In the genomic region with DNA sequence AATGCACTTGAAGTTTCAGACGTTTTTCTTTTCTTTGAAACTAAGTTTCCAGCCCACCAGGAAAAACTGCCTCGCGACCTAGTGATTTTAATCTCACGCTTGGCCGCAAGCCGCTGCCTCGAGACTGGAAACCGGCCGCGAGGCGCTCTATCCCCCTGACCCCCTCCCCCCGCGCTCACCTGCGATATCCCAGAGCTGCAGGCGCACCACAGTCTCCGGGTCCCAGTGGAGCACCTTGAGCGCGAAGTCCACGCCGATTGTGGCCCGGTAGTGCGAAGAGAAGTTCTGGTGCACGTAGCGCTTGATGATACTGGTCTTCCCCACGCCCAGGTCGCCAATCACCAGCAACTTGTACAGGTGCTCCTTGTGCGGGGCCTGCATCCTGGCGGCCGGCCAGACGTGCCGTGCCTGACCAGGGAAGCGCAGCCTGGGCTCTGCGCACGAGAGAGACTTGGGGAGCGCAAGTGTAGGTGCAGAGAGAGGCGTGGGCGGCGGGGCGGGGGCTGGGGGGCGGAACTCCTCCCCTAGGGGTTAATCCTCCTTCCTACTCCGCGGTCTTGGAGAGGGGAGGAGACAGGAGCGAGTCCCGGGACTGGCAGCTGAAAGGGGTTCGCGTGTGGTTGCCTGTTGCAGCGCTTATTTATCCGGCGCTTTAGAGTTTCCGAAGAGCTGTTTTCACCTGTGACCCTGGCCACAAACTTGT, we compare ENCODE assay signal across 2 cellular contexts.
TF ChIP-seq lines count a peak whose summit lies in the region.

A gene (minus strand): TSS at position 440 of the 703 bp plus-strand sequence. CDS start 59 bp downstream, at position 381.

TF ChIP-seq in liver, 16 proteins besides CTCF, POLR2A, EP300 and RAD21:
- TF ChIP-seq FOXA2 (IDR thresholded peaks at IDR 0.05), result no peak
TF ChIP-seq in liver: peak in this region for 0.

TF ChIP-seq in HepG2, 621 proteins besides CTCF, POLR2A, EP300 and RAD21:
- no peak for TF ChIP-seq ZSCAN22 (CRISPR knock-in tag; IDR thresholded peaks at IDR 0.05)
- TF ChIP-seq GLI4 (CRISPR knock-in tag; IDR thresholded peaks at IDR 0.05; ENCODE audit: borderline replicate concordance), result no peak
- TF ChIP-seq, protein P1, sequence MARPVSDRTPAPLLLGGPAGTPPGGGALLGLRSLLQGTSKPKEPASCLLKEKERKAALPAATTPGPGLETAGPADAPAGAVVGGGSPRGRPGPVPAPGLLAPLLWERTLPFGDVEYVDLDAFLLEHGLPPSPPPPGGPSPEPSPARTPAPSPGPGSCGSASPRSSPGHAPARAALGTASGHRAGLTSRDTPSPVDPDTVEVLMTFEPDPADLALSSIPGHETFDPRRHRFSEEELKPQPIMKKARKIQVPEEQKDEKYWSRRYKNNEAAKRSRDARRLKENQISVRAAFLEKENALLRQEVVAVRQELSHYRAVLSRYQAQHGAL (CRISPR knock-in tag; IDR thresholded peaks at IDR 0.05; ENCODE audit: not compliant biosample characterization), result no peak
- TF ChIP-seq, protein P2, sequence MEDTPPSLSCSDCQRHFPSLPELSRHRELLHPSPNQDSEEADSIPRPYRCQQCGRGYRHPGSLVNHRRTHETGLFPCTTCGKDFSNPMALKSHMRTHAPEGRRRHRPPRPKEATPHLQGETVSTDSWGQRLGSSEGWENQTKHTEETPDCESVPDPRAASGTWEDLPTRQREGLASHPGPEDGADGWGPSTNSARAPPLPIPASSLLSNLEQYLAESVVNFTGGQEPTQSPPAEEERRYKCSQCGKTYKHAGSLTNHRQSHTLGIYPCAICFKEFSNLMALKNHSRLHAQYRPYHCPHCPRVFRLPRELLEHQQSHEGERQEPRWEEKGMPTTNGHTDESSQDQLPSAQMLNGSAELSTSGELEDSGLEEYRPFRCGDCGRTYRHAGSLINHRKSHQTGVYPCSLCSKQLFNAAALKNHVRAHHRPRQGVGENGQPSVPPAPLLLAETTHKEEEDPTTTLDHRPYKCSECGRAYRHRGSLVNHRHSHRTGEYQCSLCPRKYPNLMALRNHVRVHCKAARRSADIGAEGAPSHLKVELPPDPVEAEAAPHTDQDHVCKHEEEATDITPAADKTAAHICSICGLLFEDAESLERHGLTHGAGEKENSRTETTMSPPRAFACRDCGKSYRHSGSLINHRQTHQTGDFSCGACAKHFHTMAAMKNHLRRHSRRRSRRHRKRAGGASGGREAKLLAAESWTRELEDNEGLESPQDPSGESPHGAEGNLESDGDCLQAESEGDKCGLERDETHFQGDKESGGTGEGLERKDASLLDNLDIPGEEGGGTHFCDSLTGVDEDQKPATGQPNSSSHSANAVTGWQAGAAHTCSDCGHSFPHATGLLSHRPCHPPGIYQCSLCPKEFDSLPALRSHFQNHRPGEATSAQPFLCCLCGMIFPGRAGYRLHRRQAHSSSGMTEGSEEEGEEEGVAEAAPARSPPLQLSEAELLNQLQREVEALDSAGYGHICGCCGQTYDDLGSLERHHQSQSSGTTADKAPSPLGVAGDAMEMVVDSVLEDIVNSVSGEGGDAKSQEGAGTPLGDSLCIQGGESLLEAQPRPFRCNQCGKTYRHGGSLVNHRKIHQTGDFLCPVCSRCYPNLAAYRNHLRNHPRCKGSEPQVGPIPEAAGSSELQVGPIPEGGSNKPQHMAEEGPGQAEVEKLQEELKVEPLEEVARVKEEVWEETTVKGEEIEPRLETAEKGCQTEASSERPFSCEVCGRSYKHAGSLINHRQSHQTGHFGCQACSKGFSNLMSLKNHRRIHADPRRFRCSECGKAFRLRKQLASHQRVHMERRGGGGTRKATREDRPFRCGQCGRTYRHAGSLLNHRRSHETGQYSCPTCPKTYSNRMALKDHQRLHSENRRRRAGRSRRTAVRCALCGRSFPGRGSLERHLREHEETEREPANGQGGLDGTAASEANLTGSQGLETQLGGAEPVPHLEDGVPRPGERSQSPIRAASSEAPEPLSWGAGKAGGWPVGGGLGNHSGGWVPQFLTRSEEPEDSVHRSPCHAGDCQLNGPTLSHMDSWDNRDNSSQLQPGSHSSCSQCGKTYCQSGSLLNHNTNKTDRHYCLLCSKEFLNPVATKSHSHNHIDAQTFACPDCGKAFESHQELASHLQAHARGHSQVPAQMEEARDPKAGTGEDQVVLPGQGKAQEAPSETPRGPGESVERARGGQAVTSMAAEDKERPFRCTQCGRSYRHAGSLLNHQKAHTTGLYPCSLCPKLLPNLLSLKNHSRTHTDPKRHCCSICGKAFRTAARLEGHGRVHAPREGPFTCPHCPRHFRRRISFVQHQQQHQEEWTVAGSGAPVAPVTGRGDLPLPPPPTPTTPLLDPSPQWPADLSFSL (CRISPR knock-in tag; IDR thresholded peaks at IDR 0.05), result no peak
- TF ChIP-seq ZNF329 (CRISPR knock-in tag; IDR thresholded peaks at IDR 0.05; ENCODE audit: low read depth), result no peak
- TF ChIP-seq NR2F2 (IDR thresholded peaks at IDR 0.05; ENCODE audit: borderline replicate concordance, low read depth), result no peak
- no peak for TF ChIP-seq ZBTB38 (CRISPR knock-in tag; IDR thresholded peaks at IDR 0.05)
- no peak for TF ChIP-seq MXD4 (CRISPR knock-in tag; IDR thresholded peaks at IDR 0.05)
- TF ChIP-seq CC2D1A (CRISPR knock-in tag; IDR thresholded peaks at IDR 0.05), result no peak
- no peak for TF ChIP-seq RNF2 (conservative IDR thresholded peaks at IDR 0.05; ENCODE audit: low read depth)
- TF ChIP-seq MED1 (CRISPR knock-in tag; IDR thresholded peaks at IDR 0.05), result no peak
- TF ChIP-seq, protein P3, sequence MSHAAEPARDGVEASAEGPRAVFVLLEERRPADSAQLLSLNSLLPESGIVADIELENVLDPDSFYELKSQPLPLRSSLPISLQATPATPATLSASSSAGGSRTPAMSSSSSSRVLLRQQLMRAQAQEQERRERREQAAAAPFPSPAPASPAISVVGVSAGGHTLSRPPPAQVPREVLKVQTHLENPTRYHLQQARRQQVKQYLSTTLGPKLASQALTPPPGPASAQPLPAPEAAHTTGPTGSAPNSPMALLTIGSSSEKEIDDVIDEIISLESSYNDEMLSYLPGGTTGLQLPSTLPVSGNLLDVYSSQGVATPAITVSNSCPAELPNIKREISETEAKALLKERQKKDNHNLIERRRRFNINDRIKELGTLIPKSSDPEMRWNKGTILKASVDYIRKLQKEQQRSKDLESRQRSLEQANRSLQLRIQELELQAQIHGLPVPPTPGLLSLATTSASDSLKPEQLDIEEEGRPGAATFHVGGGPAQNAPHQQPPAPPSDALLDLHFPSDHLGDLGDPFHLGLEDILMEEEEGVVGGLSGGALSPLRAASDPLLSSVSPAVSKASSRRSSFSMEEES (CRISPR knock-in tag; IDR thresholded peaks at IDR 0.05), result no peak
- no peak for TF ChIP-seq TBX2 (CRISPR knock-in tag; IDR thresholded peaks at IDR 0.05; ENCODE audit: borderline replicate concordance)
- TF ChIP-seq, protein P4, sequence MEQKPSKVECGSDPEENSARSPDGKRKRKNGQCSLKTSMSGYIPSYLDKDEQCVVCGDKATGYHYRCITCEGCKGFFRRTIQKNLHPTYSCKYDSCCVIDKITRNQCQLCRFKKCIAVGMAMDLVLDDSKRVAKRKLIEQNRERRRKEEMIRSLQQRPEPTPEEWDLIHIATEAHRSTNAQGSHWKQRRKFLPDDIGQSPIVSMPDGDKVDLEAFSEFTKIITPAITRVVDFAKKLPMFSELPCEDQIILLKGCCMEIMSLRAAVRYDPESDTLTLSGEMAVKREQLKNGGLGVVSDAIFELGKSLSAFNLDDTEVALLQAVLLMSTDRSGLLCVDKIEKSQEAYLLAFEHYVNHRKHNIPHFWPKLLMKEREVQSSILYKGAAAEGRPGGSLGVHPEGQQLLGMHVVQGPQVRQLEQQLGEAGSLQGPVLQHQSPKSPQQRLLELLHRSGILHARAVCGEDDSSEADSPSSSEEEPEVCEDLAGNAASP (CRISPR knock-in tag; IDR thresholded peaks at IDR 0.05; ENCODE audit: borderline replicate concordance), result no peak
- no peak for TF ChIP-seq ZSCAN29 (CRISPR knock-in tag; conservative IDR thresholded peaks at IDR 0.05)
- TF ChIP-seq ZNF839 (CRISPR knock-in tag; IDR thresholded peaks at IDR 0.05; ENCODE audit: borderline replicate concordance), result no peak
- TF ChIP-seq ZNF382 (CRISPR knock-in tag; IDR thresholded peaks at IDR 0.05; ENCODE audit: borderline replicate concordance), result no peak
TF ChIP-seq in HepG2: peak in this region for 0.
